In the genomic region with DNA sequence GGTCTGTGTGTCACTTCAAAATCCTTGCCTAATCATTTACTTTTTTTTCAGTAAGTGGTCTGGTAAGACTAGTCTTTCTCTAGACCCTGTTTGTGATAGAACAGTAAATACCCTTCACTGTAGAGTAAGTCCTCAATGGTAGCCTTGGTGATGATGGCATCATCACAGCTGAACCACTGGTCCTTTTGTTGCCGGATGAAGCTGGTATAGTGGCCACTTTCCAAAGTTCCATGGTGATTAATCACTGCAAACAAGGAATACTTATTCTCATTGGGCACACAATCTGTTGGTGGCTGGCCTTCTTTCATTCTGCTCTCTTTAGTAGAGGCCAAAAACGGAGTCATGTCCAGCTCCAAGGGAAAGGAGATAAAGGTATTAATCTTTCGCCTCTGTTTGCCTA, we compare ENCODE assay signal across 13 cellular contexts. TPM values are rescaled to one million over a fixed set of nuclear protein-coding genes. Genes with fewer than 3 reads are reported as not detected.
DNase-seq lines count a peak whose midpoint lies in the region; ATAC-seq lines count a peak whose summit lies in the region.
"Had no signal": no experiment of that assay in that cellular context is flagged by ENCODE, and none has a peak within 500 bp of the region (broad histone marks: within the 10 kb centered on the region; RNA-seq: fewer than 3 reads in every experiment).

No MANE protein-coding gene starts in this region.

- no peaks in the 10 kb centered on the region for H3K36me3 Mint-ChIP-seq in T-helper 2 cell treated with Interferon-gamma antibody and Interleukin-4, amounts not matched to agents 5 μg/mL and 100 μg/mL, for 36 hours (ENCODE audit: low read depth)

- H3K4me1 Mint-ChIP-seq in T-helper 2 cell treated with Interferon-gamma antibody and Interleukin-4, amounts not matched to agents 5 μg/mL and 100 μg/mL, for 36 hours (ENCODE audit: low read depth): peaks cover 8% of the 10 kb centered on the region

- no peaks in the 10 kb centered on the region for H3K9me3 Mint-ChIP-seq in T-helper 2 cell treated with Interferon-gamma antibody and Interleukin-4, amounts not matched to agents 5 μg/mL and 100 μg/mL, for 36 hours

- no peak overlapping the region for H3K27ac Mint-ChIP-seq in T-helper 2 cell treated with Interferon-gamma antibody and Interleukin-4, amounts not matched to agents 5 μg/mL and 100 μg/mL, for 36 hours

- peak overlapping the region; percentile 69 for H3K27ac ChIP-seq in caudate nucleus (ENCODE audit: low read depth, low read length)
- H3K27ac ChIP-seq: brain microvascular endothelial cell, transverse colon had no signal

- no peak overlapping the region for H3K4me3 Mint-ChIP-seq in T-helper 2 cell treated with Interferon-gamma antibody and Interleukin-4, amounts not matched to agents 5 μg/mL and 100 μg/mL, for 36 hours

- H3K27me3 Mint-ChIP-seq in T-helper 2 cell treated with Interferon-gamma antibody and Interleukin-4, amounts not matched to agents 5 μg/mL and 100 μg/mL, for 36 hours (ENCODE audit: low read depth): no peaks in the 10 kb centered on the region

- DNase-seq in Ammon's horn (ENCODE audit: low spot score) (peak; percentile 87), NCI-H1092 (lab: John Stamatoyannopoulos, UW) (peak; percentile 16), caudate nucleus (lab: John Stamatoyannopoulos, UW) (peak in 48 of 61 donors; percentile 1 to 84 (median 39)), middle frontal gyrus (ENCODE audit: extremely low spot score, low spot score) (peak; percentile 49), H4 (ENCODE audit: low spot score) (no peak)
- no peak for DNase-seq in T-helper 2 cell treated with Interferon-gamma antibody and Interleukin-4, amounts not matched to agents 5 μg/mL and 100 μg/mL, for 36 hours (ENCODE audit: low spot score)
- no peak for DNase-seq in stimulated activated naive CD8-positive, alpha-beta T cell treated with anti-CD3 and anti-CD28 coated beads, Interleukin-15, Interleukin-2, amounts not matched to agents 100 U/mL and 50 U/mL, for 24 hours
- DNase-seq: brain microvascular endothelial cell; NCI-H524; stimulated activated CD4-positive, alpha-beta T cell treated with anti-CD3 and anti-CD28 coated beads, Interleukin-15, amount 100 ng/mL, for 24 hours; transverse colon had no signal

- ATAC-seq in stimulated activated naive CD8-positive, alpha-beta T cell treated with anti-CD3 and anti-CD28 coated beads, Interleukin-15, Interleukin-2, amounts not matched to agents 100 U/mL and 50 U/mL, for 24 hours: no peak
- ATAC-seq in GM19452 (IDR thresholded peaks at IDR 0.05; ENCODE audit: unreplicated experiment): no peak
- ATAC-seq: HepG2 had no signal

RNA-seq across cellular contexts. Expression of gene USP51, which starts 2.9 kb away (rescaled TPM):
- 0.78 and 0.91 TPM in 2 replicates for total RNA-seq in H4 (2014; rRNA removed; shearing (Covaris generic))
- total RNA-seq: HepG2 had no signal

RNA-seq across cellular contexts. Expression of gene MAGEH1, which starts 34.8 kb away (rescaled TPM):
- 44.3 and 44.5 TPM in 2 replicates for total RNA-seq in H4 (2014; rRNA removed; shearing (Covaris generic))

Comparison
In these comparisons a context has a peak if more than half of its experiments do, and no peak if none do; other contexts are left out.
1. DNase-seq: peak in Ammon's horn (single experiment), NCI-H1092 (single experiment), caudate nucleus (48 of 61) and middle frontal gyrus (single experiment); none in T-helper 2 cell treated with Interferon-gamma antibody and Interleukin-4, amounts not matched to agents 5 μg/mL and 100 μg/mL, for 36 hours (single experiment), H4 (single experiment) and stimulated activated naive CD8-positive, alpha-beta T cell treated with anti-CD3 and anti-CD28 coated beads, Interleukin-15, Interleukin-2, amounts not matched to agents 100 U/mL and 50 U/mL, for 24 hours (single experiment).